In genomic region chr1:248215880-248216279, GRCh38 we compare ENCODE assay signal across 29 cellular contexts. TPM values are rescaled to one million over a fixed set of nuclear protein-coding genes. Genes with fewer than 3 reads are reported as not detected.
DNase-seq lines count a peak whose midpoint lies in the region; ATAC-seq, FAIRE-seq and TF ChIP-seq lines count a peak whose summit lies in the region.
"Had no signal": no experiment of that assay in that cellular context is flagged by ENCODE, and none has a peak within 500 bp of the region (broad histone marks: within the 10 kb centered on the region; RNA-seq: fewer than 3 reads in every experiment).

No MANE protein-coding gene starts in this region.

- H3K36me3 ChIP-seq in HepG2 (replicated peaks in 1 of 2; ENCODE audit: control insufficient read depth in 1 of 2, insufficient read depth in 2 of 2, low read length in 2 of 2) (no peaks in the 10 kb centered on the region), right lobe of liver (no peaks in the 10 kb centered on the region), K562 (ENCODE audit: control insufficient read depth, insufficient read depth, low read length) (no peaks in the 10 kb centered on the region), thyroid gland (no peaks in the 10 kb centered on the region), mesendoderm (ENCODE audit: control insufficient read depth, insufficient read depth, low read length) (no peaks in the 10 kb centered on the region)
- H3K36me3 ChIP-seq: BE2C, BLaER1 had no signal

- H3K4me1 ChIP-seq in HepG2 (ENCODE audit: insufficient read depth, low read length) (no peaks in the 10 kb centered on the region), right lobe of liver (no peaks in the 10 kb centered on the region), K562 (replicated peaks in 1 of 2; ENCODE audit: control insufficient read depth in 2 of 2, insufficient read depth in 2 of 2, low read length in 2 of 2) (no peaks in the 10 kb centered on the region), thyroid gland (no peaks in the 10 kb centered on the region), mesendoderm (ENCODE audit: control insufficient read depth, low read depth, low read length) (no peaks in the 10 kb centered on the region)
- H3K4me1 ChIP-seq: BE2C, BLaER1 had no signal

- H2AK5ac ChIP-seq in mesendoderm (ENCODE audit: low read length) = no peak overlapping the region

- H3K23ac ChIP-seq in mesendoderm (ENCODE audit: low read length) = no peak overlapping the region

- no peaks in the 10 kb centered on the region for H3K9me1 ChIP-seq in K562 (ENCODE audit: control insufficient read depth, insufficient read depth, low read length)

- no peak overlapping the region for H2BK15ac ChIP-seq in mesendoderm (replicated peaks; ENCODE audit: low read depth)

- TF ChIP-seq EP300 in HepG2 (IDR thresholded peaks at IDR 0.05; ENCODE audit: low read depth in 2 of 2, low read length in 2 of 2) (no peak), HepG2 (CRISPR knock-in tag; IDR thresholded peaks at IDR 0.05; ENCODE audit: borderline replicate concordance) (no peak), K562 (IDR thresholded peaks at IDR 0.05; ENCODE audit: low read length) (no peak)

- H4K8ac ChIP-seq in mesendoderm (ENCODE audit: low read depth, low read length) = no peak overlapping the region

- H2BK5ac ChIP-seq in mesendoderm (ENCODE audit: low read length) = no peak overlapping the region

- DNase-seq in HepG2 (ENCODE audit: low spot score) = no peak
- no peak for DNase-seq in right lobe of liver
- DNase-seq in K562 (ENCODE audit: extremely low read depth in 1 of 4, low spot score in 3 of 4) = no peak
- DNase-seq in thyroid gland = no peak
- DNase-seq in mesendoderm = no peak
- DNase-seq: ACHN; BE2C; C1 segment of cervical spinal cord; CD4-positive, alpha-beta memory T cell; CD4-positive, CD25-positive, alpha-beta regulatory T cell; CD8-positive, alpha-beta memory T cell; COR-L47; DMS 273 treated with DMSO at 0.1 percent for 48 hours; DMS53; DMS79; DND-41; EL; GDM1 had no signal

- no peak for TF ChIP-seq POLR2A in HepG2 (IDR thresholded peaks at IDR 0.05; ENCODE audit: insufficient read depth in 1 of 2, low read depth in 2 of 2, low read length in 2 of 2)
- no peak for TF ChIP-seq POLR2A in right lobe of liver (IDR thresholded peaks at IDR 0.05)
- no peak for TF ChIP-seq POLR2A in K562 (conservative IDR thresholded peaks at IDR 0.05)
- no peak for TF ChIP-seq POLR2A in thyroid gland (IDR thresholded peaks at IDR 0.05)

- WGBS in HepG2 (ENCODE audit: low lambda C conversion rate) = 7% methylated on average over 1 of the region's 1 CpG
- WGBS in right lobe of liver (ENCODE audit: insufficient coverage, low coverage, low lambda C conversion rate, missing lambda C conversion rate) = 67% methylated on average over 1 of the region's 1 CpG
- WGBS in K562 (ENCODE audit: insufficient coverage, low coverage, missing lambda C conversion rate) = 8% methylated on average over 1 of the region's 1 CpG
- 98 to 99% methylated on average over 1 of the region's 1 CpG for WGBS in thyroid gland, 2 donors
- WGBS in mesendoderm (ENCODE audit: extremely low coverage, insufficient coverage, low lambda C conversion rate) = no CpG with 5 or more reads among the region's 1 CpG

- H3K4me3 ChIP-seq in HepG2 (replicated peaks in 1 of 3; ENCODE audit: insufficient read depth in 1 of 3, low read depth in 2 of 3, low read length in 3 of 3) = no peak overlapping the region
- H3K4me3 ChIP-seq in right lobe of liver = no peak overlapping the region
- no peak overlapping the region for H3K4me3 ChIP-seq in K562
- H3K4me3 ChIP-seq in thyroid gland (replicated peaks in 1 of 3) = no peak overlapping the region
- no peak overlapping the region for H3K4me3 ChIP-seq in mesendoderm (ENCODE audit: low read length)
- H3K4me3 ChIP-seq: BLaER1, GM12878 had no signal

- H2BK120ac ChIP-seq in mesendoderm (ENCODE audit: low read depth, low read length) = no peak overlapping the region

- H3K79me1 ChIP-seq in mesendoderm (ENCODE audit: low read length) = no peaks in the 10 kb centered on the region

- H2AFZ ChIP-seq in HepG2 (ENCODE audit: low read length) (no peak overlapping the region), K562 (ENCODE audit: low read depth, low read length) (no peak overlapping the region)

- H3K9me3 ChIP-seq in HepG2 (ENCODE audit: low read length) = peaks cover 73% of the 10 kb centered on the region
- H3K9me3 ChIP-seq in right lobe of liver = no peaks in the 10 kb centered on the region
- H3K9me3 ChIP-seq in K562 (replicated peaks; ENCODE audit: control insufficient read depth, insufficient read depth, low read depth, low read length) = no peaks in the 10 kb centered on the region
- H3K9me3 ChIP-seq in thyroid gland = no peaks in the 10 kb centered on the region
- H3K9me3 ChIP-seq: BE2C had no signal

- CTCF ChIA-PET in HepG2 (lab: Yijun Ruan, JAX; ENCODE audit: low intra/inter-chr PET ratio, low total read pairs) (no interaction called here), K562 (lab: Yijun Ruan, JAX; ENCODE audit: low intra/inter-chr PET ratio) (no interaction called here)

- no peak overlapping the region for H3K4me2 ChIP-seq in HepG2 (ENCODE audit: low read depth, low read length)
- H3K4me2 ChIP-seq in K562 (ENCODE audit: insufficient read depth, low read length) = no peak overlapping the region
- H3K4me2 ChIP-seq in mesendoderm (ENCODE audit: low read length) = no peak overlapping the region
- H3K4me2 ChIP-seq: BLaER1 had no signal

- H4K5ac ChIP-seq in mesendoderm (ENCODE audit: low read length) = no peak overlapping the region

- H3K18ac ChIP-seq in mesendoderm (ENCODE audit: low read length) = no peak overlapping the region

- H3K27me3 ChIP-seq in HepG2 (ENCODE audit: control insufficient read depth in 1 of 2, insufficient read depth in 2 of 2, low read length in 2 of 2) (no peaks in the 10 kb centered on the region), right lobe of liver (no peaks in the 10 kb centered on the region), K562 (ENCODE audit: control insufficient read depth in 2 of 2, insufficient read depth in 2 of 2, low read length in 2 of 2) (no peaks in the 10 kb centered on the region), thyroid gland (no peaks in the 10 kb centered on the region), mesendoderm (ENCODE audit: insufficient read depth, low read length, poor library complexity) (no peaks in the 10 kb centered on the region)
- H3K27me3 ChIP-seq: BE2C, BLaER1 had no signal

- ATAC-seq in HepG2 (no peak), right lobe of liver (no peak), K562 (no peak)
- ATAC-seq: GM12878 had no signal

- H3K79me2 ChIP-seq in HepG2 (ENCODE audit: insufficient read depth, low read length) (no peaks in the 10 kb centered on the region), K562 (ENCODE audit: control insufficient read depth, insufficient read depth, low read length) (no peaks in the 10 kb centered on the region), mesendoderm (ENCODE audit: control insufficient read depth, insufficient read depth, low read length) (no peaks in the 10 kb centered on the region)

- H3K9ac ChIP-seq in HepG2 (ENCODE audit: insufficient read depth, low read depth, low read length) (no peak overlapping the region), K562 (ENCODE audit: insufficient read depth in 1 of 2, low read depth in 2 of 2, low read length in 2 of 2) (no peak overlapping the region), mesendoderm (ENCODE audit: low read length) (no peak overlapping the region)
- H3K9ac ChIP-seq: BLaER1 had no signal

- POLR2A ChIA-PET in HepG2 (lab: Yijun Ruan, JAX) (no interaction called here), K562 (lab: Yijun Ruan, JAX) (no interaction called here)

- H4K20me1 ChIP-seq in HepG2 (ENCODE audit: insufficient read depth, low read length) = no peaks in the 10 kb centered on the region
- H4K20me1 ChIP-seq in K562 (replicated peaks; ENCODE audit: control insufficient read depth, insufficient read depth, low read length) = no peaks in the 10 kb centered on the region
- H4K20me1 ChIP-seq: BLaER1 had no signal

- FAIRE-seq in HepG2 (lab: Jason Lieb, UNC) (no peak), K562 (lab: Jason Lieb, UNC) (no peak)
- FAIRE-seq: GM12878, GM12892, GM18507 had no signal

- H3K27ac ChIP-seq in HepG2 (ENCODE audit: extremely low read length, insufficient read depth, low read length) (no peak overlapping the region), right lobe of liver (no peak overlapping the region), K562 (ENCODE audit: extremely low read depth, low read depth, low read length) (no peak overlapping the region), thyroid gland (no peak overlapping the region), mesendoderm (ENCODE audit: low read depth, low read length) (no peak overlapping the region)
- H3K27ac ChIP-seq: 22Rv1, BLaER1 had no signal

- H3K4ac ChIP-seq in mesendoderm (ENCODE audit: low read depth, low read length) = no peak overlapping the region

- BruUV-seq in HepG2 (replicated peaks; lab: Mats Ljungman, UMichigan) (no TSS peak), K562 (replicated peaks; lab: Mats Ljungman, UMichigan) (no TSS peak)

- H3K56ac ChIP-seq in mesendoderm (ENCODE audit: low read length) = no peak overlapping the region

- TF ChIP-seq RAD21 in HepG2 (CRISPR knock-in tag; IDR thresholded peaks at IDR 0.05) (no peak), K562 (CRISPR knock-in tag; conservative IDR thresholded peaks at IDR 0.05 in 1 of 2, IDR thresholded peaks at IDR 0.05 in 1 of 2) (no peak)

- intact Hi-C loops in HepG2 (cut with micrococcal nuclease; ENCODE audit: unreplicated experiment) (no loop called here), right lobe of liver (cut with DNase I) (no loop called here), K562 (cut with micrococcal nuclease) (no loop called here), thyroid gland (cut with DNase I) (no loop called here)

- in situ Hi-C loops in HepG2 (cut with HindIII; ENCODE audit: extremely low pct_ligation_motif_present, low pct_unique_long_range_greater_than_20kb) (no loop called here), K562 (cut with MboI) (no loop called here)

- TF ChIP-seq CTCF in HepG2 (CRISPR knock-in tag; IDR thresholded peaks at IDR 0.05) (no peak), right lobe of liver (IDR thresholded peaks at IDR 0.05) (no peak), K562 (IDR thresholded peaks at IDR 0.05 in 2 of 3, conservative IDR thresholded peaks at IDR 0.05 in 1 of 3; ENCODE audit: insufficient read depth in 2 of 3, low read depth in 1 of 3, low read length in 3 of 3) (no peak), thyroid gland (IDR thresholded peaks at IDR 0.05) (no peak)

RNA-seq across cellular contexts. Expression of gene OR2M4, which starts 15.3 kb away (rescaled TPM):
- not detected in 2 replicates for total RNA-seq in HepG2 (2016; rRNA removed; fragmentation: Illumina TruSeq; extraction: Trizol)
- total RNA-seq in HepG2 (2016; cell fraction: cytosol; rRNA removed; fragmentation: Illumina TruSeq; extraction: Trizol; ENCODE audit: low read depth) = not detected in 2 replicates
- total RNA-seq in HepG2 (2016; cell fraction: insoluble cytoplasmic fraction; rRNA removed; fragmentation: Illumina TruSeq; extraction: Trizol) = not detected in 2 replicates
- not detected in 2 replicates for total RNA-seq in HepG2 (2016; cell fraction: membrane; rRNA removed; fragmentation: Illumina TruSeq; extraction: Trizol)
- not detected in 2 replicates for total RNA-seq in HepG2 (2016; cell fraction: nucleus; rRNA removed; fragmentation: Illumina TruSeq; extraction: Trizol)
- polyA plus RNA-seq in HepG2 (2011; rRNA removed) = not detected in 2 replicates
- not detected in 2 replicates for polyA plus RNA-seq in HepG2 (2011; cell fraction: cytosol; rRNA removed)
- polyA plus RNA-seq in HepG2 (2011; cell fraction: nucleus; rRNA removed) = not detected in 2 replicates
- not detected in 2 replicates for polyA plus RNA-seq in HepG2 (2012)
- polyA plus RNA-seq in HepG2 (2016; cell fraction: cytosol; fragmentation: Illumina TruSeq; extraction: Trizol; ENCODE audit: low read depth) = not detected in 2 replicates
- not detected in 2 replicates for polyA plus RNA-seq in HepG2 (2016; cell fraction: insoluble cytoplasmic fraction; fragmentation: Illumina TruSeq; extraction: Trizol; ENCODE audit: low read depth)
- not detected in 2 replicates for polyA plus RNA-seq in HepG2 (2016; cell fraction: membrane; fragmentation: Illumina TruSeq; extraction: Trizol; ENCODE audit: low read depth)
- not detected in 2 replicates for polyA plus RNA-seq in HepG2 (2016; cell fraction: nucleus; fragmentation: Illumina TruSeq; extraction: Trizol; ENCODE audit: insufficient read depth, low read depth)
- polyA minus RNA-seq in HepG2 (2011; rRNA and poly(A)+ RNA removed; ENCODE audit: low replicate concordance) = 0.16 TPM in 1 of 2 replicates, not detected in the other
- not detected in 2 replicates for polyA minus RNA-seq in HepG2 (2011; cell fraction: cytosol; rRNA and poly(A)+ RNA removed)
- polyA minus RNA-seq in HepG2 (2011; cell fraction: nucleus; rRNA and poly(A)+ RNA removed) = not detected in 2 replicates
- total RNA-seq in right lobe of liver = not detected
- not detected in 2 replicates for total RNA-seq in K562 (2011; cell fraction: chromatin; rRNA removed; ENCODE audit: low replicate concordance)
- total RNA-seq in K562 (2011; cell fraction: nucleolus; rRNA removed) = not detected in 2 replicates
- total RNA-seq in K562 (2011; cell fraction: nucleoplasm; rRNA removed) = not detected in 2 replicates
- total RNA-seq in K562 (2014; rRNA removed) = not detected in 2 replicates
- not detected in 2 replicates for total RNA-seq in K562 (2014; rRNA removed; fragmentation: Illumina TruSeq; extraction: Trizol)
- total RNA-seq in K562 (2015; rRNA removed; fragmentation: Illumina TruSeq; extraction: Trizol) = not detected in 2 replicates
- not detected in 2 replicates for total RNA-seq in K562 (2021)
- not detected in 2 replicates for polyA plus RNA-seq in K562 (2011; rRNA removed)
- not detected in 2 replicates for polyA plus RNA-seq in K562 (2011; cell fraction: cytosol; rRNA removed)
- not detected in 2 replicates for polyA plus RNA-seq in K562 (2011; cell fraction: nucleus; rRNA removed)
- not detected in 2 replicates for polyA plus RNA-seq in K562 (2012)
- polyA plus RNA-seq in K562 (2014; fragmentation: Illumina TruSeq; extraction: Trizol) = not detected in 2 replicates
- not detected for polyA plus RNA-seq in K562 (2014; fragmentation: Nextera tagmentation; extraction: Ambion mirVana)
- not detected in 2 replicates for polyA plus RNA-seq in K562 (2014; rRNA removed)
- polyA minus RNA-seq in K562 (2011; rRNA and poly(A)+ RNA removed) = not detected in 2 replicates
- not detected in 2 replicates for polyA minus RNA-seq in K562 (2011; cell fraction: cytosol; rRNA and poly(A)+ RNA removed)
- not detected in 2 replicates for polyA minus RNA-seq in K562 (2011; cell fraction: nucleus; rRNA and poly(A)+ RNA removed)
- not detected for total RNA-seq in thyroid gland
- not detected for polyA plus RNA-seq in mesendoderm (2013, experiment 1 of 2)
- polyA plus RNA-seq in mesendoderm (2013, experiment 2 of 2) = not detected
- total RNA-seq: CD4-positive, alpha-beta memory T cell; CD4-positive, CD25-positive, alpha-beta regulatory T cell; CD8-positive, alpha-beta memory T cell; Daoy; G401; GM12878 had no signal
- polyA plus RNA-seq: AG04450; CD14-positive monocyte; CD4-positive, alpha-beta memory T cell; CD4-positive, CD25-positive, alpha-beta regulatory T cell; CD8-positive, alpha-beta memory T cell; GM12878 had no signal

RNA-seq across cellular contexts. Expression of gene OR2M3, which starts 18.8 kb away (rescaled TPM):
- not detected in 2 replicates for total RNA-seq in HepG2 (2016; rRNA removed; fragmentation: Illumina TruSeq; extraction: Trizol)
- not detected in 2 replicates for total RNA-seq in HepG2 (2016; cell fraction: cytosol; rRNA removed; fragmentation: Illumina TruSeq; extraction: Trizol; ENCODE audit: low read depth)
- total RNA-seq in HepG2 (2016; cell fraction: insoluble cytoplasmic fraction; rRNA removed; fragmentation: Illumina TruSeq; extraction: Trizol) = not detected in 2 replicates
- not detected in 2 replicates for total RNA-seq in HepG2 (2016; cell fraction: membrane; rRNA removed; fragmentation: Illumina TruSeq; extraction: Trizol)
- not detected in 2 replicates for total RNA-seq in HepG2 (2016; cell fraction: nucleus; rRNA removed; fragmentation: Illumina TruSeq; extraction: Trizol)
- polyA plus RNA-seq in HepG2 (2011; rRNA removed) = not detected in 2 replicates
- polyA plus RNA-seq in HepG2 (2011; cell fraction: cytosol; rRNA removed) = not detected in 2 replicates
- polyA plus RNA-seq in HepG2 (2011; cell fraction: nucleus; rRNA removed) = not detected in 2 replicates
- not detected in 2 replicates for polyA plus RNA-seq in HepG2 (2012)
- polyA plus RNA-seq in HepG2 (2016; cell fraction: cytosol; fragmentation: Illumina TruSeq; extraction: Trizol; ENCODE audit: low read depth) = not detected in 2 replicates
- not detected in 2 replicates for polyA plus RNA-seq in HepG2 (2016; cell fraction: insoluble cytoplasmic fraction; fragmentation: Illumina TruSeq; extraction: Trizol; ENCODE audit: low read depth)
- not detected in 2 replicates for polyA plus RNA-seq in HepG2 (2016; cell fraction: membrane; fragmentation: Illumina TruSeq; extraction: Trizol; ENCODE audit: low read depth)
- polyA plus RNA-seq in HepG2 (2016; cell fraction: nucleus; fragmentation: Illumina TruSeq; extraction: Trizol; ENCODE audit: insufficient read depth, low read depth) = not detected in 2 replicates
- not detected in 2 replicates for polyA minus RNA-seq in HepG2 (2011; rRNA and poly(A)+ RNA removed; ENCODE audit: low replicate concordance)
- polyA minus RNA-seq in HepG2 (2011; cell fraction: cytosol; rRNA and poly(A)+ RNA removed) = not detected in 2 replicates
- not detected in 2 replicates for polyA minus RNA-seq in HepG2 (2011; cell fraction: nucleus; rRNA and poly(A)+ RNA removed)
- not detected for total RNA-seq in right lobe of liver
- total RNA-seq in K562 (2011; cell fraction: chromatin; rRNA removed; ENCODE audit: low replicate concordance) = not detected in 2 replicates
- total RNA-seq in K562 (2011; cell fraction: nucleolus; rRNA removed) = not detected in 2 replicates
- not detected in 2 replicates for total RNA-seq in K562 (2011; cell fraction: nucleoplasm; rRNA removed)
- not detected in 2 replicates for total RNA-seq in K562 (2014; rRNA removed)
- total RNA-seq in K562 (2014; rRNA removed; fragmentation: Illumina TruSeq; extraction: Trizol) = not detected in 2 replicates
- not detected in 2 replicates for total RNA-seq in K562 (2015; rRNA removed; fragmentation: Illumina TruSeq; extraction: Trizol)
- not detected in 2 replicates for total RNA-seq in K562 (2021)
- not detected in 2 replicates for polyA plus RNA-seq in K562 (2011; rRNA removed)
- polyA plus RNA-seq in K562 (2011; cell fraction: cytosol; rRNA removed) = not detected in 2 replicates
- polyA plus RNA-seq in K562 (2011; cell fraction: nucleus; rRNA removed) = not detected in 2 replicates
- polyA plus RNA-seq in K562 (2012) = under 0.01 TPM in 1 of 2 replicates, not detected in the other
- not detected in 2 replicates for polyA plus RNA-seq in K562 (2014; fragmentation: Illumina TruSeq; extraction: Trizol)
- polyA plus RNA-seq in K562 (2014; fragmentation: Nextera tagmentation; extraction: Ambion mirVana) = not detected
- not detected in 2 replicates for polyA plus RNA-seq in K562 (2014; rRNA removed)
- not detected in 2 replicates for polyA minus RNA-seq in K562 (2011; rRNA and poly(A)+ RNA removed)
- not detected in 2 replicates for polyA minus RNA-seq in K562 (2011; cell fraction: cytosol; rRNA and poly(A)+ RNA removed)
- polyA minus RNA-seq in K562 (2011; cell fraction: nucleus; rRNA and poly(A)+ RNA removed) = not detected in 2 replicates
- total RNA-seq in thyroid gland = not detected
- polyA plus RNA-seq in mesendoderm (2013, experiment 1 of 2) = not detected
- polyA plus RNA-seq in mesendoderm (2013, experiment 2 of 2) = not detected
- total RNA-seq: CD4-positive, alpha-beta memory T cell; CD4-positive, CD25-positive, alpha-beta regulatory T cell; CD8-positive, alpha-beta memory T cell; Daoy; G401; GM12878 had no signal
- polyA plus RNA-seq: AG04450; CD14-positive monocyte; CD4-positive, alpha-beta memory T cell; CD4-positive, CD25-positive, alpha-beta regulatory T cell; CD8-positive, alpha-beta memory T cell had no signal

RNA-seq across cellular contexts. Expression of gene OR2M2, which starts 41.3 kb away (rescaled TPM):
- total RNA-seq in HepG2 (2016; rRNA removed; fragmentation: Illumina TruSeq; extraction: Trizol) (not detected in 2 replicates), right lobe of liver (not detected), K562 (2014; rRNA removed) (not detected in 2 replicates), K562 (2014; rRNA removed; fragmentation: Illumina TruSeq; extraction: Trizol) (not detected in 2 replicates), K562 (2015; rRNA removed; fragmentation: Illumina TruSeq; extraction: Trizol) (not detected in 2 replicates), K562 (2021) (not detected in 2 replicates), thyroid gland (not detected)
- not detected in 2 replicates for total RNA-seq in HepG2 (2016; cell fraction: cytosol; rRNA removed; fragmentation: Illumina TruSeq; extraction: Trizol; ENCODE audit: low read depth)
- total RNA-seq in HepG2 (2016; cell fraction: insoluble cytoplasmic fraction; rRNA removed; fragmentation: Illumina TruSeq; extraction: Trizol) = not detected in 2 replicates
- total RNA-seq in HepG2 (2016; cell fraction: membrane; rRNA removed; fragmentation: Illumina TruSeq; extraction: Trizol) = not detected in 2 replicates
- total RNA-seq in HepG2 (2016; cell fraction: nucleus; rRNA removed; fragmentation: Illumina TruSeq; extraction: Trizol) = not detected in 2 replicates
- polyA plus RNA-seq in HepG2 (2011; rRNA removed) (not detected in 2 replicates), K562 (2011; rRNA removed) (not detected in 2 replicates), K562 (2014; fragmentation: Illumina TruSeq; extraction: Trizol) (not detected in 2 replicates), K562 (2014; fragmentation: Nextera tagmentation; extraction: Ambion mirVana) (not detected), K562 (2014; rRNA removed) (not detected in 2 replicates)
- polyA plus RNA-seq in HepG2 (2011; cell fraction: cytosol; rRNA removed) = not detected in 2 replicates
- polyA plus RNA-seq in HepG2 (2011; cell fraction: nucleus; rRNA removed) = not detected in 2 replicates
- polyA plus RNA-seq in HepG2 (2012) = not detected in 2 replicates
- polyA plus RNA-seq in HepG2 (2016; cell fraction: cytosol; fragmentation: Illumina TruSeq; extraction: Trizol; ENCODE audit: low read depth) = not detected in 2 replicates
- polyA plus RNA-seq in HepG2 (2016; cell fraction: insoluble cytoplasmic fraction; fragmentation: Illumina TruSeq; extraction: Trizol; ENCODE audit: low read depth) = not detected in 2 replicates
- not detected in 2 replicates for polyA plus RNA-seq in HepG2 (2016; cell fraction: membrane; fragmentation: Illumina TruSeq; extraction: Trizol; ENCODE audit: low read depth)
- polyA plus RNA-seq in HepG2 (2016; cell fraction: nucleus; fragmentation: Illumina TruSeq; extraction: Trizol; ENCODE audit: insufficient read depth, low read depth) = not detected in 2 replicates
- polyA minus RNA-seq in HepG2 (2011; rRNA and poly(A)+ RNA removed; ENCODE audit: low replicate concordance) = not detected in 2 replicates
- not detected in 2 replicates for polyA minus RNA-seq in HepG2 (2011; cell fraction: cytosol; rRNA and poly(A)+ RNA removed)
- polyA minus RNA-seq in HepG2 (2011; cell fraction: nucleus; rRNA and poly(A)+ RNA removed) = not detected in 2 replicates
- not detected in 2 replicates for total RNA-seq in K562 (2011; cell fraction: chromatin; rRNA removed; ENCODE audit: low replicate concordance)
- total RNA-seq in K562 (2011; cell fraction: nucleolus; rRNA removed) = not detected in 2 replicates
- not detected in 2 replicates for total RNA-seq in K562 (2011; cell fraction: nucleoplasm; rRNA removed)
- not detected in 2 replicates for polyA plus RNA-seq in K562 (2011; cell fraction: cytosol; rRNA removed)
- not detected in 2 replicates for polyA plus RNA-seq in K562 (2011; cell fraction: nucleus; rRNA removed)
- not detected in 2 replicates for polyA plus RNA-seq in K562 (2012)
- polyA minus RNA-seq in K562 (2011; rRNA and poly(A)+ RNA removed) = not detected in 2 replicates
- polyA minus RNA-seq in K562 (2011; cell fraction: cytosol; rRNA and poly(A)+ RNA removed) = not detected in 2 replicates
- polyA minus RNA-seq in K562 (2011; cell fraction: nucleus; rRNA and poly(A)+ RNA removed) = not detected in 2 replicates
- not detected for polyA plus RNA-seq in mesendoderm (2013, experiment 1 of 2)
- polyA plus RNA-seq in mesendoderm (2013, experiment 2 of 2) = not detected
- total RNA-seq: A172; A673; CD4-positive, alpha-beta memory T cell; CD4-positive, CD25-positive, alpha-beta regulatory T cell; CD8-positive, alpha-beta memory T cell; Daoy; G401; GM12878 had no signal
- polyA plus RNA-seq: AG04450; CD14-positive monocyte; CD4-positive, alpha-beta memory T cell; CD4-positive, CD25-positive, alpha-beta regulatory T cell; CD8-positive, alpha-beta memory T cell; GM12878 had no signal

Comparison
In these comparisons a context has a peak if more than half of its experiments do, and no peak if none do; other contexts are left out.
1. Of the 241 proteins assayed by ChIP-seq in both HepG2 and K562: peak only in HepG2: none; only in K562: MAFG; in both: MAFF and MAFK; in neither: 238.